ENCODE assay signal across 17 cellular contexts in the genomic region with DNA sequence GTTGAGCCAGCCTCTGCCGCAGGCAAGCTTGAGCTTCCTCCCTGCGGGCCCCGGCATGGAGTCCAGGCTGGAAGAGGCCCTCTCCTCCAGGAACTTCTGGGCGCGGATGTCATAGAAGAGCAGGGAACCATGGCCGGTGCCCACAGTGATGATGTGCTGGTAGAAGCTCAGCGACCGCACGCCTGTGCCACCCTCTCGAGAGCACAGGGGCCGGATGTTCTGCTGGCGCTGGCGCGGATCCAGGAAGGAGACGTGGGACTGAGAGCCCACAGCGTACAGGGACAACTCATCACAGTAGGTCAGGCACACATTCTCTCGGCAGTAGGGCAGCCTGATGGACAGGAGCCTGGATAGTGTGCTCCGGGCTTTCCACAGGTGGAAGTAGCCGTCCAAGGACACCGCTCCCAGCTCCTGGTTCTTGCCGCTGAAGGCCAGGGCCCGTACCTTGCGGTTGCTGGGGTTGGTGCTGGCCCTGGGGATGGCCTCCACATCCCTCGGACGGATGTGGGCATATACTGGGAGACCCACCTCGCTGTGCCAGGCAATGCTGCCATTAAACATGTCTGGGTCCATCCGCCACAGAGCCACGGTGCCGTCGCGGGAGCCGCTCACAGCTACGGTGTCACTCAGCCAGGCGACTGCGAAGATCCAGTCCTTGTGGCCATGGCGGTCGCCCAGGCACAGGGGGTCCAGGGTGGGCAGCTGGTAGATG. TPM values are rescaled to one million over a fixed set of nuclear protein-coding genes. Genes with fewer than 3 reads are reported as not detected.
"Had no signal": no experiment of that assay in that cellular context is flagged by ENCODE, and none has a peak within 500 bp of the region (broad histone marks: within the 10 kb centered on the region; RNA-seq: fewer than 3 reads in every experiment).

No MANE protein-coding gene starts in this region.

- H3K4me3 Mint-ChIP-seq: activated T-cell treated with anti-CD3 and anti-CD28 coated beads, Interleukin-2, amount 50 U/mL, for 4 hours had no signal

- H3K27me3 ChIP-seq: ascending aorta, gastrocnemius medialis, thyroid gland, uterus had no signal

- H3K9me3 ChIP-seq: ascending aorta, gastrocnemius medialis, heart right ventricle, lower lobe of right lung, thyroid gland, uterus had no signal

- H3K36me3 Mint-ChIP-seq: neural progenitor cell had no signal

- H3K9ac ChIP-seq: neural progenitor cell had no signal

- H3K27ac Mint-ChIP-seq: neural progenitor cell had no signal

- H3K36me3 ChIP-seq: ascending aorta, gastrocnemius medialis, heart right ventricle, lower lobe of right lung, neural progenitor cell, thyroid gland, uterus had no signal

- H3K4me1 Mint-ChIP-seq: neural progenitor cell had no signal

- H3K27ac ChIP-seq: ascending aorta, dorsolateral prefrontal cortex, gastrocnemius medialis, heart right ventricle, lower lobe of right lung, neural progenitor cell, thyroid gland, uterus, VCaP had no signal

- DNase-seq: activated CD4-positive, alpha-beta T cell treated with anti-CD3 and anti-CD28 coated beads, Interleukin-2, amount 50 U/mL, for 48 hours; activated effector memory CD4-positive, alpha-beta T cell treated with anti-CD3 and anti-CD28 coated beads, Interleukin-2, amount 50 U/mL, for 16 hours; activated T-cell treated with anti-CD3 and anti-CD28 coated beads, Interleukin-2, amount 50 U/mL, for 4 hours; gastrocnemius medialis; heart right ventricle; left colon; stimulated activated CD4-positive, alpha-beta T cell treated with anti-CD3 and anti-CD28 coated beads, Interleukin-1b, Interleukin-23, amount 100 ng/mL, for 48 hours; thyroid gland; uterus had no signal

- H3K4me1 ChIP-seq: ascending aorta, gastrocnemius medialis, heart right ventricle, lower lobe of right lung, thyroid gland, uterus had no signal

- ATAC-seq: gastrocnemius medialis, heart right ventricle, left colon, lower lobe of right lung, right cardiac atrium, SK-N-SH treated with all-trans-retinoic acid at 6 μM for 48 hours had no signal

- H3K9me3 Mint-ChIP-seq: activated T-cell treated with anti-CD3 and anti-CD28 coated beads, Interleukin-2, amount 50 U/mL, for 4 hours; neural progenitor cell had no signal

- H3K4me3 ChIP-seq: lower lobe of right lung, thyroid gland had no signal

RNA-seq across cellular contexts. Expression of gene DCAF12L2, which starts 1.2 kb away (rescaled TPM):
- total RNA-seq: activated T-cell treated with anti-CD3 and anti-CD28 coated beads, Interleukin-2, amount 50 U/mL, for 4 hours; ascending aorta; gastrocnemius medialis; lower lobe of right lung; T-helper 1 cell treated with Interleukin-12 subunit alpha and Interleukin-12 subunit beta and Interleukin-4 antibody, amounts not matched to agents 30 ng/mL and 1 ng/mL, for 36 hours; thyroid gland had no signal
